In genomic region chr1:92441316-92442311, GRCh38 we compare ENCODE assay signal across 13 cellular contexts. TPM values are rescaled to one million over a fixed set of nuclear protein-coding genes. Genes with fewer than 3 reads are reported as not detected.
DNase-seq lines count a peak whose midpoint lies in the region; ATAC-seq and TF ChIP-seq lines count a peak whose summit lies in the region.
"Had no signal": no experiment of that assay in that cellular context is flagged by ENCODE, and none has a peak within 500 bp of the region (broad histone marks: within the 10 kb centered on the region; RNA-seq: fewer than 3 reads in every experiment).

No MANE protein-coding gene starts in this region.

- WGBS in right cardiac atrium: 73% methylated on average over 41 of the region's 41 CpGs

- H2AFZ ChIP-seq in fibroblast of lung (ENCODE audit: low read length): peak overlapping the region; percentile 31

- ATAC-seq in GM21825 (IDR thresholded peaks at IDR 0.05; ENCODE audit: unreplicated experiment) (no peak), GM21528 (IDR thresholded peaks at IDR 0.05; ENCODE audit: low FRiP score, unreplicated experiment) (no peak), right cardiac atrium (no peak), HG03571 (IDR thresholded peaks at IDR 0.05; ENCODE audit: unreplicated experiment) (no peak)

- no peaks in the 10 kb centered on the region for H3K79me2 ChIP-seq in fibroblast of lung (ENCODE audit: control insufficient read depth, insufficient read depth, low read length)

- no peak overlapping the region for H3K9ac ChIP-seq in fibroblast of lung (ENCODE audit: insufficient read depth, low read length)

- H3K9me3 ChIP-seq in fibroblast of lung (ENCODE audit: control insufficient read depth, insufficient read depth, low read depth, low read length) (no peaks in the 10 kb centered on the region), right cardiac atrium (ENCODE audit: control insufficient read depth, low read length) (no peaks in the 10 kb centered on the region)
- H3K9me3 ChIP-seq: neutrophil had no signal

- H3K27ac Mint-ChIP-seq in progenitor cell of endocrine pancreas: peak overlapping the region; percentile 98
- H3K27ac Mint-ChIP-seq: activated naive CD8-positive, alpha-beta T cell; dendritic cell treated with granulocyte-macrophage colony-stimulating factor and Interleukin-4, amounts not matched to agents 40 ng/mL and 50 ng/mL, for 4 days had no signal

- peak; percentile 94 for DNase-seq in HT-29 (ENCODE audit: low spot score)
- peak; percentile 74 to 79 for DNase-seq in NCI-H524 (lab: John Stamatoyannopoulos, UW)
- DNase-seq in fibroblast of lung (ENCODE audit: low read depth in 2 of 2): no peak
- DNase-seq in progenitor cell of endocrine pancreas (ENCODE audit: low spot score, unreplicated experiment): peak; percentile 66
- no peak for DNase-seq in right cardiac atrium
- DNase-seq: activated CD4-positive, alpha-beta T cell treated with anti-CD3 and anti-CD28 coated beads, Interleukin-2, amount 50 U/mL, for 4 hours; NCI-H1048 had no signal

- no peak overlapping the region for H3K27ac ChIP-seq in fibroblast of lung (ENCODE audit: insufficient read depth, low read length)
- H3K27ac ChIP-seq in right cardiac atrium (ENCODE audit: low read length): no peak overlapping the region
- H3K27ac ChIP-seq: neutrophil had no signal

- H3K27me3 ChIP-seq in fibroblast of lung (ENCODE audit: control insufficient read depth, insufficient read depth, low read length): no peaks in the 10 kb centered on the region
- no peaks in the 10 kb centered on the region for H3K27me3 ChIP-seq in right cardiac atrium (ENCODE audit: control insufficient read depth, insufficient read depth)
- H3K27me3 ChIP-seq: neutrophil had no signal

- peaks cover 8% of the 10 kb centered on the region for H3K4me1 Mint-ChIP-seq in progenitor cell of endocrine pancreas (ENCODE audit: low read depth)

- H3K4me2 ChIP-seq in fibroblast of lung (ENCODE audit: extremely low read depth, insufficient read depth, low read length): no peak overlapping the region

- H3K4me3 Mint-ChIP-seq in progenitor cell of endocrine pancreas (ENCODE audit: low read depth): peak overlapping the region; percentile 69
- H3K4me3 Mint-ChIP-seq: activated naive CD8-positive, alpha-beta T cell; dendritic cell treated with granulocyte-macrophage colony-stimulating factor and Interleukin-4, amounts not matched to agents 40 ng/mL and 50 ng/mL, for 4 days had no signal

- H4K20me1 ChIP-seq in fibroblast of lung (ENCODE audit: control insufficient read depth, extremely low read depth, insufficient read depth, low read length): no peaks in the 10 kb centered on the region

- intact Hi-C loops in right cardiac atrium (cut with DNase I): no loop called here

- TF ChIP-seq CTCF in fibroblast of lung (conservative IDR thresholded peaks at IDR 0.05 in 1 of 2, IDR thresholded peaks at IDR 0.05 in 1 of 2; ENCODE audit: low read depth in 1 of 2, low read length in 2 of 2): no peak
- TF ChIP-seq CTCF in progenitor cell of endocrine pancreas (IDR thresholded peaks at IDR 0.05; ENCODE audit: unreplicated experiment): no peak

- H3K36me3 Mint-ChIP-seq in progenitor cell of endocrine pancreas (ENCODE audit: insufficient read depth): peaks cover 2% of the 10 kb centered on the region
- H3K36me3 Mint-ChIP-seq: activated naive CD8-positive, alpha-beta T cell had no signal

- no peaks in the 10 kb centered on the region for H3K4me1 ChIP-seq in fibroblast of lung (ENCODE audit: control insufficient read depth, extremely low read depth, insufficient read depth, low read length)
- H3K4me1 ChIP-seq in right cardiac atrium (ENCODE audit: control insufficient read depth, insufficient read depth, low read length): no peaks in the 10 kb centered on the region

- peaks cover 5% of the 10 kb centered on the region for H3K9me3 Mint-ChIP-seq in progenitor cell of endocrine pancreas (ENCODE audit: low read depth)
- H3K9me3 Mint-ChIP-seq: dendritic cell treated with granulocyte-macrophage colony-stimulating factor and Interleukin-4, amounts not matched to agents 40 ng/mL and 50 ng/mL, for 4 days had no signal

- H3K27me3 Mint-ChIP-seq in progenitor cell of endocrine pancreas: peaks cover 30% of the 10 kb centered on the region
- H3K27me3 Mint-ChIP-seq: activated naive CD8-positive, alpha-beta T cell; dendritic cell treated with granulocyte-macrophage colony-stimulating factor and Interleukin-4, amounts not matched to agents 40 ng/mL and 50 ng/mL, for 4 days had no signal

- no peaks in the 10 kb centered on the region for H3K36me3 ChIP-seq in fibroblast of lung (ENCODE audit: control insufficient read depth, insufficient read depth, low read length)
- H3K36me3 ChIP-seq: neutrophil had no signal

- H3K4me3 ChIP-seq in fibroblast of lung (replicated peaks in 1 of 4; ENCODE audit: control extremely low read depth in 1 of 4, insufficient read depth in 1 of 4, low read depth in 3 of 4, low read length in 4 of 4): peak overlapping the region in 1 of 4 experiments; percentile 21
- no peak overlapping the region for H3K4me3 ChIP-seq in right cardiac atrium (ENCODE audit: low read length)

RNA-seq across cellular contexts. Expression of gene GFI1, which starts 45.1 kb away (rescaled TPM):
- 0.20 and 0.42 TPM in 2 replicates for total RNA-seq in HT-29 (2014; rRNA removed; shearing (Covaris generic))
- total RNA-seq in fibroblast of lung (under 0.01 TPM in 1 of 2 replicates, not detected in the other), progenitor cell of endocrine pancreas (0.17 and 0.31 TPM in 2 replicates), right cardiac atrium (under 1 TPM in 3 of 4 donors, not detected in 1; 0.29 to 0.59 (median 0.45) TPM)
- polyA plus RNA-seq in fibroblast of lung (0.06 and 0.10 TPM in 2 replicates), right cardiac atrium (0.18 TPM)
- polyA plus RNA-seq in fibroblast of lung (2012): 0.06 TPM in 2 replicates
- not detected in 2 replicates for polyA minus RNA-seq in fibroblast of lung (ENCODE audit: low replicate concordance)

Comparison
In these comparisons a context has a peak if more than half of its experiments do, and no peak if none do; other contexts are left out.
1. DNase-seq: peak in HT-29 (single experiment), NCI-H524 (2 of 2) and progenitor cell of endocrine pancreas (single experiment); none in fibroblast of lung (0 of 2) and right cardiac atrium (0 of 3).